1 cellular context compared by ENCODE assay signal in the genomic region with DNA sequence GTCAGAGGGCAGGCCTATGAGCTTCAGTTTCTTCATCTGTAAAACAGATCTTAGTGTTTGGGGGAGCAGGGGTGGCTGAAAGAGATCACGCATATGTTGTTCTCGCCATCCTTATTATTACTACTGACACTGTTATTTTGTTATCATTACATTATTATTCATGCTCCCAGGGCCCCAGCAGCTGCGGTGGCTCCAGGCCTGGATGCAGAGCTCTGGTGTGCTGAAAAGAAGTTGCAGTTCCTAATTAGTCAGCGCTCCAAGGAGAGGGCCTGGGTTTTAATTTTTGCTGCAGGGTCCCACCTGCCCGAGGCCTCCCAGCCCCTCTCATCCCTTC.
TF ChIP-seq lines count a peak whose summit lies in the region.

No MANE protein-coding gene starts in this region.

TF ChIP-seq in A549, 52 proteins besides CTCF, POLR2A, EP300 and RAD21 (continued from another document):
- TF ChIP-seq, protein P1, sequence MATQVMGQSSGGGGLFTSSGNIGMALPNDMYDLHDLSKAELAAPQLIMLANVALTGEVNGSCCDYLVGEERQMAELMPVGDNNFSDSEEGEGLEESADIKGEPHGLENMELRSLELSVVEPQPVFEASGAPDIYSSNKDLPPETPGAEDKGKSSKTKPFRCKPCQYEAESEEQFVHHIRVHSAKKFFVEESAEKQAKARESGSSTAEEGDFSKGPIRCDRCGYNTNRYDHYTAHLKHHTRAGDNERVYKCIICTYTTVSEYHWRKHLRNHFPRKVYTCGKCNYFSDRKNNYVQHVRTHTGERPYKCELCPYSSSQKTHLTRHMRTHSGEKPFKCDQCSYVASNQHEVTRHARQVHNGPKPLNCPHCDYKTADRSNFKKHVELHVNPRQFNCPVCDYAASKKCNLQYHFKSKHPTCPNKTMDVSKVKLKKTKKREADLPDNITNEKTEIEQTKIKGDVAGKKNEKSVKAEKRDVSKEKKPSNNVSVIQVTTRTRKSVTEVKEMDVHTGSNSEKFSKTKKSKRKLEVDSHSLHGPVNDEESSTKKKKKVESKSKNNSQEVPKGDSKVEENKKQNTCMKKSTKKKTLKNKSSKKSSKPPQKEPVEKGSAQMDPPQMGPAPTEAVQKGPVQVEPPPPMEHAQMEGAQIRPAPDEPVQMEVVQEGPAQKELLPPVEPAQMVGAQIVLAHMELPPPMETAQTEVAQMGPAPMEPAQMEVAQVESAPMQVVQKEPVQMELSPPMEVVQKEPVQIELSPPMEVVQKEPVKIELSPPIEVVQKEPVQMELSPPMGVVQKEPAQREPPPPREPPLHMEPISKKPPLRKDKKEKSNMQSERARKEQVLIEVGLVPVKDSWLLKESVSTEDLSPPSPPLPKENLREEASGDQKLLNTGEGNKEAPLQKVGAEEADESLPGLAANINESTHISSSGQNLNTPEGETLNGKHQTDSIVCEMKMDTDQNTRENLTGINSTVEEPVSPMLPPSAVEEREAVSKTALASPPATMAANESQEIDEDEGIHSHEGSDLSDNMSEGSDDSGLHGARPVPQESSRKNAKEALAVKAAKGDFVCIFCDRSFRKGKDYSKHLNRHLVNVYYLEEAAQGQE (IDR thresholded peaks at IDR 0.05): no peak
- TF ChIP-seq, protein P2, sequence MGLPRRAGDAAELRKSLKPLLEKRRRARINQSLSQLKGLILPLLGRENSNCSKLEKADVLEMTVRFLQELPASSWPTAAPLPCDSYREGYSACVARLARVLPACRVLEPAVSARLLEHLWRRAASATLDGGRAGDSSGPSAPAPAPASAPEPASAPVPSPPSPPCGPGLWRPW (IDR thresholded peaks at IDR 0.05): no peak
- TF ChIP-seq RARB (CRISPR knock-in tag; IDR thresholded peaks at IDR 0.05): no peak
- TF ChIP-seq CHD2 (IDR thresholded peaks at IDR 0.05; ENCODE audit: low read length, partially characterized antibody): no peak
- TF ChIP-seq, protein P3, sequence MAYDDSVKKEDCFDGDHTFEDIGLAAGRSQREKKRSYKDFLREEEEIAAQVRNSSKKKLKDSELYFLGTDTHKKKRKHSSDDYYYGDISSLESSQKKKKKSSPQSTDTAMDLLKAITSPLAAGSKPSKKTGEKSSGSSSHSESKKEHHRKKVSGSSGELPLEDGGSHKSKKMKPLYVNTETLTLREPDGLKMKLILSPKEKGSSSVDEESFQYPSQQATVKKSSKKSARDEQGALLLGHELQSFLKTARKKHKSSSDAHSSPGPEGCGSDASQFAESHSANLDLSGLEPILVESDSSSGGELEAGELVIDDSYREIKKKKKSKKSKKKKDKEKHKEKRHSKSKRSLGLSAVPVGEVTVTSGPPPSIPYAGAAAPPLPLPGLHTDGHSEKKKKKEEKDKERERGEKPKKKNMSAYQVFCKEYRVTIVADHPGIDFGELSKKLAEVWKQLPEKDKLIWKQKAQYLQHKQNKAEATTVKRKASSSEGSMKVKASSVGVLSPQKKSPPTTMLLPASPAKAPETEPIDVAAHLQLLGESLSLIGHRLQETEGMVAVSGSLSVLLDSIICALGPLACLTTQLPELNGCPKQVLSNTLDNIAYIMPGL (CRISPR knock-in tag; IDR thresholded peaks at IDR 0.05; ENCODE audit: borderline replicate concordance): no peak
- TF ChIP-seq, protein P4, sequence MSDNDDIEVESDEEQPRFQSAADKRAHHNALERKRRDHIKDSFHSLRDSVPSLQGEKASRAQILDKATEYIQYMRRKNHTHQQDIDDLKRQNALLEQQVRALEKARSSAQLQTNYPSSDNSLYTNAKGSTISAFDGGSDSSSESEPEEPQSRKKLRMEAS (IDR thresholded peaks at IDR 0.05): no peak
